8 cellular contexts compared by ENCODE assay signal in the genomic region with DNA sequence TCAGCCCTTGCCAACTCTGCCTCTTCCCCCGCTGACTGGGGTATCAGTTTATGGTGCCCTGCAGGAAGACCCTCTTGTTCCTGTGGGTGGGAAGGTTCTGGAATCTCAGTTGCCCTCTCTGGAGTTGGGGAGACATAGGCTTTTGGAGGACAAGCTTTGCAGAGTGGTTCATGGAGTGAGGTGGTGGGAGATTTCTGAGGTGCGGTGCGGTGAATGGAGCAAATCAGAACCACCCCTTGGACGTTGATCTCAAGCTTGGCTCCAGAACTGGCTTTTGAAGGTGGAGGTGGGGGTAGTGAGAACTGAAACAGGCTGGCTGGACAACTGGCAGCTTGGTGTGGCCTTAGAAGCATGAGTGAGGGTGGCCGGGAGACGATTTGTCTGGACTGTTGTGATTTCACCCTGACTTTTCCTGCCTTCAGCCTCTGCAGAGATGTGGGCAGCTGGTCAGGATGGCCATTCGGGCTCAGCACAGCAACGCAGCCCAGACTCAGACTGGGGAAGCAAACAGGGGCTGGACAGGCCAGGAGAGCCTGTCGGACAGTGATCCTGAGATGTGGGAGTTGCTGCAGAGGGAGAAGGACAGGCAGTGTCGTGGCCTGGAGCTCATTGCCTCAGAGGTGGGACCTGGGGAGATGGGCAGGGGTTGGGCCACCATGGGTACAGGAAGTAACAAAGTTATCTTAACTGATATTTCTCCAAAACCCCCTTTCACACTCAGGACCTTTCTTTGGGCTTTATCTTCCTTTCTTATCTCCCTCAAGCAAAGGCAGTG. TPM values are rescaled to one million over a fixed set of nuclear protein-coding genes. Genes with fewer than 3 reads are reported as not detected.
DNase-seq lines count a peak whose midpoint lies in the region; ATAC-seq and TF ChIP-seq lines count a peak whose summit lies in the region.

No MANE protein-coding gene starts in this region.

- H3K9me2 ChIP-seq in SU-DHL-6 (replicated peaks; ENCODE audit: insufficient read depth, low read length): no peaks in the 10 kb centered on the region

- 39% methylated on average over 10 of the region's 10 CpGs for whole genome bisulfite sequencing in prostate gland

- no peaks in the 10 kb centered on the region for H3K9me3 ChIP-seq in SU-DHL-6 (ENCODE audit: insufficient read depth, low read length)
- H3K9me3 ChIP-seq in prostate gland: no peaks in the 10 kb centered on the region

- no peak for TF ChIP-seq POLR2A in prostate gland (IDR thresholded peaks at IDR 0.05)

- peaks cover 9% of the 10 kb centered on the region for H3K4me1 ChIP-seq in prostate gland (replicated peaks)

- ATAC-seq in HG03280 (IDR thresholded peaks at IDR 0.05; ENCODE audit: unreplicated experiment): no peak

- peak overlapping the region; percentile 72 for H3K27ac ChIP-seq in SU-DHL-6 (ENCODE audit: low read depth, low read length)
- no peak overlapping the region for H3K27ac ChIP-seq in prostate gland

- peak overlapping the region; percentile 89 for H3K9ac ChIP-seq in SU-DHL-6 (ENCODE audit: low read length)

- no peak for DNase-seq in GM12865 (ENCODE audit: low read depth)
- peak; percentile 31 for DNase-seq in fibroblast of villous mesenchyme (ENCODE audit: low read depth)
- DNase-seq in prostate gland (ENCODE audit: low spot score): no peak
- DNase-seq in kidney glomerular epithelial cell (lab: John Stamatoyannopoulos, UW): no peak
- no peak for DNase-seq in SHP77 (lab: John Stamatoyannopoulos, UW)
- no peak for DNase-seq in head of caudate nucleus

- H3K4me3 ChIP-seq in GM12865 (ENCODE audit: low read depth, low read length): peak overlapping the region; percentile 97
- H3K4me3 ChIP-seq in SU-DHL-6 (ENCODE audit: insufficient read depth, low read length, poor library complexity, severe bottlenecking): peak overlapping the region; percentile 62
- H3K4me3 ChIP-seq in fibroblast of villous mesenchyme (ENCODE audit: low read depth, low read length): peak overlapping the region; percentile 75
- H3K4me3 ChIP-seq in prostate gland: peak overlapping the region; percentile 43 to 56

- intact Hi-C loops in prostate gland (cut with DNase I) (no loop called here), head of caudate nucleus (cut with DNase I) (no loop called here)

- TF ChIP-seq CTCF in GM12865 (IDR thresholded peaks at IDR 0.05; ENCODE audit: insufficient read depth, low read depth, low read length, missing control alignments): no peak
- TF ChIP-seq CTCF in SU-DHL-6 (IDR thresholded peaks at IDR 0.05; ENCODE audit: insufficient read depth, low read length, poor library complexity, severe bottlenecking): no peak
- TF ChIP-seq CTCF in fibroblast of villous mesenchyme (IDR thresholded peaks at IDR 0.05; ENCODE audit: insufficient read depth, low read depth, low read length): no peak
- no peak for TF ChIP-seq CTCF in prostate gland (IDR thresholded peaks at IDR 0.05)

- no peaks in the 10 kb centered on the region; the same call in 1 of the 2 replicates for H4K20me1 ChIP-seq in SU-DHL-6 (ENCODE audit: low read depth, low read length)

- no peak overlapping the region for H2AFZ ChIP-seq in SU-DHL-6 (ENCODE audit: low read depth, low read length, severe bottlenecking)

- H3K4me2 ChIP-seq in SU-DHL-6 (ENCODE audit: low read depth, low read length, poor library complexity, severe bottlenecking): peak overlapping the region; percentile 89

- no peaks in the 10 kb centered on the region for H3K27me3 ChIP-seq in SU-DHL-6 (ENCODE audit: low read length)
- peaks cover 5% of the 10 kb centered on the region for H3K27me3 ChIP-seq in prostate gland (replicated peaks; ENCODE audit: insufficient read depth)

- H3F3A ChIP-seq in SU-DHL-6 (ENCODE audit: insufficient read depth): peaks cover 25% of the 10 kb centered on the region

- H3K79me2 ChIP-seq in SU-DHL-6 (ENCODE audit: insufficient read depth, low read length): peaks cover 30% of the 10 kb centered on the region

- H3K36me3 ChIP-seq in SU-DHL-6 (ENCODE audit: low read length) (peaks cover 23% of the 10 kb centered on the region), prostate gland (no peaks in the 10 kb centered on the region)

RNA-seq across cellular contexts. Expression of gene SHMT2, which starts 1.1 kb away (rescaled TPM):
- total RNA-seq in fibroblast of villous mesenchyme (199 and 316 TPM in 2 replicates), prostate gland (10 to 100 TPM; 49.6 to 51.4 TPM)

RNA-seq across cellular contexts. Expression of gene NXPH4, which starts 14.0 kb away (rescaled TPM):
- total RNA-seq in fibroblast of villous mesenchyme (1.3 and 1.6 TPM in 2 replicates), prostate gland (10 to 100 TPM; 10.2 to 18.1 TPM)

RNA-seq across cellular contexts. Expression of gene STAC3, which starts 20.4 kb away (rescaled TPM):
- total RNA-seq in fibroblast of villous mesenchyme: 0.32 and 1.3 TPM in 2 replicates
- total RNA-seq in prostate gland: 10 to 100 TPM in 1 of 2 donors, 1 to 10 TPM in 1; 4.8 to 20.9 TPM
